In the genomic region with DNA sequence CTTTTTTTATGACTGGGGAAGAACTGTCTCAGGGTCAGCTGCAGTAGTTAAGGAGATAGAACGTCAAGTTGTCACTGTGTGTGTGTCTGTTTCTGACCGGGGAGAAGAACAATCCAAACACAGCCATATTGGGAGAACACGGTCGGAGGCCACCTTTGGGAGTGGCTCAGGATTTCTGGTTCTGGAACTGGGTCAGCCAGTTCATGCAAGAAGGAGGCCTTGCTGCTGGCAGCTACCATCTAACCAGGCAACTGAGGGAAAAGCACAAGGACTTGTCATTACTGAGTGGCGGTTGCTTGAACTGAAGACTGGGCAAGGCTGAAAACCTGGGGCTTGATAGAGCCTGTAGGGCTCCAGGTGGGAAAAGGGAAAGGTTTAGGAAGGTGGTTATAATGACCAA, we compare ENCODE assay signal across 31 cellular contexts. TPM values are rescaled to one million over a fixed set of nuclear protein-coding genes. Genes with fewer than 3 reads are reported as not detected.
"Had no signal": no experiment of that assay in that cellular context is flagged by ENCODE, and none has a peak within 500 bp of the region (broad histone marks: within the 10 kb centered on the region; RNA-seq: fewer than 3 reads in every experiment).

No MANE protein-coding gene starts in this region.

- H3K9me3 ChIP-seq: breast epithelium, MG63, Peyer's patch, SJCRH30, SK-N-SH had no signal

- H3K4me1 ChIP-seq: Peyer's patch, SJCRH30 had no signal

- H3K36me3 ChIP-seq: breast epithelium, MG63, Peyer's patch, SJCRH30, WERI-Rb-1 had no signal

- H3K4me3 ChIP-seq: breast epithelium, MG63, Peyer's patch, SJCRH30 had no signal

- ATAC-seq: activated CD8-positive, alpha-beta T cell treated with anti-CD3 and anti-CD28 coated beads for 36 hours; activated T-cell treated with anti-CD3 and anti-CD28 coated beads, Interleukin-2, amount 50 U/mL, for 72 hours had no signal

- H3K27ac ChIP-seq: breast epithelium, KMS-11, Peyer's patch, RWPE1, SJCRH30, WERI-Rb-1 had no signal

- H3K27me3 ChIP-seq: breast epithelium, MG63, Peyer's patch, SJCRH30 had no signal

- DNase-seq: activated CD4-positive, alpha-beta T cell treated with anti-CD3 and anti-CD28 coated beads for 4 hours; activated CD8-positive, alpha-beta memory T cell treated with anti-CD3 and anti-CD28 coated beads, Interleukin-2, amount 50 U/mL, for 4 hours; activated CD8-positive, alpha-beta T cell treated with anti-CD3 and anti-CD28 coated beads for 36 hours; activated gamma-delta T cell treated with Interleukin-2 at 50 U/mL for 16 hours; activated naive CD4-positive, alpha-beta T cell treated with anti-CD3 and anti-CD28 coated beads, Interleukin-2, amount 10 ng/mL, durations not matched to agents 7 days and 5 days; activated naive CD8-positive, alpha-beta T cell treated with anti-CD3 and anti-CD28 coated beads for 36 hours; activated T-cell treated with anti-CD3 and anti-CD28 coated beads, Interleukin-2, amount 50 U/mL, for 72 hours; anterior cingulate cortex; caudate nucleus; MG63; MV-4-11; NCI-H1092 treated with DMSO at 0.1 percent for 48 hours; NCI-H1417 treated with DMSO at 0.1 percent for 48 hours; NCI-H1694; NCI-H2107; NCI-H2171 treated with DMSO at 0.1 percent for 48 hours; NCI-H226; NCI-H510A; NCI-H526 treated with DMSO at 0.1 percent for 48 hours; NK-92 treated with Interleukin-12 subunit alpha and Interleukin-12 subunit beta, amount 100 ng/mL, for 24 hours; OCI-M1; Peyer's patch; Right ventricle myocardium superior; SJCRH30; SK-N-SH; T-helper 1 cell; WERI-Rb-1 had no signal

RNA-seq across cellular contexts. Expression of a gene that starts 24.6 kb away (rescaled TPM):
- total RNA-seq: activated CD8-positive, alpha-beta T cell treated with anti-CD3 and anti-CD28 coated beads for 36 hours; activated naive CD8-positive, alpha-beta T cell treated with anti-CD3 and anti-CD28 coated beads for 36 hours; activated T-cell treated with anti-CD3 and anti-CD28 coated beads, Interleukin-2, amount 50 U/mL, for 72 hours; T-helper 2 cell treated with Interferon-gamma antibody and Interleukin-4, amounts not matched to agents 100 ng/mL and 5 ng/mL, for 36 hours had no signal

RNA-seq across cellular contexts. Expression of a gene that starts 27.7 kb away (rescaled TPM):
- total RNA-seq: activated CD8-positive, alpha-beta T cell treated with anti-CD3 and anti-CD28 coated beads for 36 hours; activated naive CD8-positive, alpha-beta T cell treated with anti-CD3 and anti-CD28 coated beads for 36 hours; activated T-cell treated with anti-CD3 and anti-CD28 coated beads, Interleukin-2, amount 50 U/mL, for 72 hours; SJCRH30 had no signal
